ENCODE assay signal across 8 cellular contexts in the genomic region with DNA sequence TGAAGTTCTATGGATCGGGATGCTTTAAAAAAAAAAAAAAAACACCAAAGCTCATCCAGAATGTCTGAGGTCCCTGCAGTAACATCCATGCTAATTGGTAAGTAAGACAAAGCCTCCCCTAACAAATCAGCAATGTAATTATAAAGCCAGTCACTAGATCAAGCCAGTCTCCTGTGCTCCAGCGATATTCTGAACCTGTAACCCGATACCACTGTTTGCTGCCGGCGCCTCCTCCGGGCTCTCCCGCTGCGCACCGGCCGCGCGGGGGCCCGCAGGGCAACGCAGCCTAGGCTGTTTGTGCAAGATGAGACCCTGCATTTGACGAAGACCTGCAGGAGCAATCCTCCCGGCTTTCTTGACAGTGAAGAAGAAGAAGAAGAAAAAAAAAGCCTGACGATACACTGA. TPM values are rescaled to one million over a fixed set of nuclear protein-coding genes. Genes with fewer than 3 reads are reported as not detected.
DNase-seq lines count a peak whose midpoint lies in the region; ATAC-seq and TF ChIP-seq lines count a peak whose summit lies in the region.

No MANE protein-coding gene starts in this region.

- POLR2A ChIA-PET in CD8-positive, alpha-beta T cell (lab: Charles Lee), result interaction anchor here (0.6 to 5.2 kb wide), 11 partner anchors 9 to 217 kb away, joined by 3 to 48 read pairs (median 3); partner anchors contain the start of gene SERTAD2

- H3K27ac ChIP-seq in CD8-positive, alpha-beta T cell (ENCODE audit: low read depth, low read length), result peak overlapping the region; percentile 50
- H3K27ac ChIP-seq in heart left ventricle, result peak overlapping the region; percentile 63 to 96 (median 92)

- peak in 2 of 7 experiments; percentile 35 to 39 for DNase-seq in CD8-positive, alpha-beta T cell
- DNase-seq in HFF-Myc (ENCODE audit: extremely low read depth, low read depth), result no peak
- peak; percentile 57 to 78 for DNase-seq in NCI-H524 (lab: John Stamatoyannopoulos, UW)
- peak in 4 of 5 donors; percentile 50 to 67 (median 61) for DNase-seq in heart left ventricle
- DNase-seq in pons (ENCODE audit: low spot score), result peak; percentile 28
- DNase-seq in RKO (ENCODE audit: low spot score), result no peak

- H3K27me3 Mint-ChIP-seq in CD8-positive, alpha-beta T cell (ENCODE audit: low read depth), result no peaks in the 10 kb centered on the region
- no peaks in the 10 kb centered on the region for H3K27me3 Mint-ChIP-seq in activated naive CD4-positive, alpha-beta T cell treated with anti-CD3 and anti-CD28 coated beads, Interleukin-2, amount 50 U/mL, for 24 hours

- H3K9me3 ChIP-seq in CD8-positive, alpha-beta T cell (ENCODE audit: low read length), result no peaks in the 10 kb centered on the region
- no peaks in the 10 kb centered on the region for H3K9me3 ChIP-seq in heart left ventricle

- H3K4me1 ChIP-seq in CD8-positive, alpha-beta T cell (ENCODE audit: insufficient read depth, low read length), result peaks cover 71% of the 10 kb centered on the region
- peaks cover 10 to 81% (median 60%) of the 10 kb centered on the region in 12 donors for H3K4me1 ChIP-seq in heart left ventricle

- H3K4me3 Mint-ChIP-seq in CD8-positive, alpha-beta T cell, result peak overlapping the region; percentile 89
- H3K4me3 Mint-ChIP-seq in activated naive CD4-positive, alpha-beta T cell treated with anti-CD3 and anti-CD28 coated beads, Interleukin-2, amount 50 U/mL, for 24 hours, result peak overlapping the region; percentile 89

- intact Hi-C loops in CD8-positive, alpha-beta T cell (cut with DNase I, micrococcal nuclease), result loop anchor here (2.0 to 10.0 kb wide), 6 partner anchors 34 to 320 kb away; partner anchors contain the start of gene AFTPH (in 1 of the 2)
- intact Hi-C loops in heart left ventricle (cut with DNase I), result loop anchor here in 9 of 10 donors (2.0 to 10.0 kb wide), 10 partner anchors 38 to 222 kb away; partner anchors contain the start of gene AFTPH (in 3 of the 9)

- no peaks in the 10 kb centered on the region for H3K9me3 Mint-ChIP-seq in CD8-positive, alpha-beta T cell
- H3K9me3 Mint-ChIP-seq in activated naive CD4-positive, alpha-beta T cell treated with anti-CD3 and anti-CD28 coated beads, Interleukin-2, amount 50 U/mL, for 24 hours, result no peaks in the 10 kb centered on the region

- peaks cover 94% of the 10 kb centered on the region for H3K4me1 Mint-ChIP-seq in CD8-positive, alpha-beta T cell (ENCODE audit: low read depth)
- peaks cover 96% of the 10 kb centered on the region for H3K4me1 Mint-ChIP-seq in activated naive CD4-positive, alpha-beta T cell treated with anti-CD3 and anti-CD28 coated beads, Interleukin-2, amount 50 U/mL, for 24 hours

- H3K36me3 Mint-ChIP-seq in CD8-positive, alpha-beta T cell, result peaks cover 6% of the 10 kb centered on the region
- H3K36me3 Mint-ChIP-seq in activated naive CD4-positive, alpha-beta T cell treated with anti-CD3 and anti-CD28 coated beads, Interleukin-2, amount 50 U/mL, for 24 hours, result no peaks in the 10 kb centered on the region

- H3K27ac Mint-ChIP-seq in CD8-positive, alpha-beta T cell, result peak overlapping the region; percentile 93
- peak overlapping the region; percentile 92 for H3K27ac Mint-ChIP-seq in activated naive CD4-positive, alpha-beta T cell treated with anti-CD3 and anti-CD28 coated beads, Interleukin-2, amount 50 U/mL, for 24 hours

- H3K4me3 ChIP-seq in CD8-positive, alpha-beta T cell (ENCODE audit: low read depth, low read length), result peak overlapping the region; percentile 47
- H3K4me3 ChIP-seq in HFF-Myc (replicated peaks; ENCODE audit: low read depth, low read length) (peak overlapping the region; percentile 46), heart left ventricle (peak overlapping the region; percentile 11 to 62 (median 55))

- peak; percentile 37 for ATAC-seq in CD8-positive, alpha-beta T cell
- peak; percentile 82 to 86 (median 84) for ATAC-seq in heart left ventricle
- ATAC-seq in GM19324 (IDR thresholded peaks at IDR 0.05; ENCODE audit: low FRiP score, unreplicated experiment), result no peak

- H3K36me3 ChIP-seq in CD8-positive, alpha-beta T cell (ENCODE audit: insufficient read depth, low read length), result no peaks in the 10 kb centered on the region
- peaks cover 0 to 3% (median 0%) of the 10 kb centered on the region in 9 donors for H3K36me3 ChIP-seq in heart left ventricle

- TF ChIP-seq CTCF in CD8-positive, alpha-beta T cell (IDR thresholded peaks at IDR 0.05), result no peak
- TF ChIP-seq CTCF in HFF-Myc (IDR thresholded peaks at IDR 0.05; ENCODE audit: low read depth, low read length, missing control alignments) (no peak), heart left ventricle (IDR thresholded peaks at IDR 0.05) (peak in 4 of 12 donors; percentile 14 to 31 (median 26))

- 0 to 1% (median 1%) methylated on average over 17 of the region's 17 CpGs for WGBS in heart left ventricle, 4 donors

- TF ChIP-seq POLR2A in heart left ventricle (IDR thresholded peaks at IDR 0.05), result no peak

- H3K27me3 ChIP-seq in CD8-positive, alpha-beta T cell (ENCODE audit: insufficient read depth, low read length), result no peaks in the 10 kb centered on the region
- H3K27me3 ChIP-seq in heart left ventricle, result no peaks in the 10 kb centered on the region

- CTCF ChIA-PET in CD8-positive, alpha-beta T cell (lab: Charles Lee), result interaction anchor here (0.9 to 14.8 kb wide), 32 partner anchors 7 to 318 kb away, joined by 3 to 222 read pairs (median 10); partner anchors contain the start of genes AFTPH and SERTAD2

RNA-seq across cellular contexts. Expression of gene SERTAD2, which starts 8.7 kb away (rescaled TPM):
- 10 to 100 TPM; 47.5 to 48.8 TPM for total RNA-seq in CD8-positive, alpha-beta T cell
- 10 to 100 TPM; 12.2 to 21.6 (median 16.1) TPM for total RNA-seq in heart left ventricle
- 10 to 100 TPM in 1 of 2 donors, 1 to 10 TPM in 1; 5.1 to 12.6 TPM for polyA plus RNA-seq in heart left ventricle

Comparison
In these comparisons a context has a peak if more than half of its experiments do, and no peak if none do; other contexts are left out.
1. DNase-seq: peak in NCI-H524 (2 of 2), heart left ventricle (4 of 5) and pons (single experiment); none in HFF-Myc (single experiment) and RKO (single experiment).
2. Peak in every context shown above with its lines, with median percentiles within 50 percentile points of each other: H3K4me3 ChIP-seq.